In the genomic region with DNA sequence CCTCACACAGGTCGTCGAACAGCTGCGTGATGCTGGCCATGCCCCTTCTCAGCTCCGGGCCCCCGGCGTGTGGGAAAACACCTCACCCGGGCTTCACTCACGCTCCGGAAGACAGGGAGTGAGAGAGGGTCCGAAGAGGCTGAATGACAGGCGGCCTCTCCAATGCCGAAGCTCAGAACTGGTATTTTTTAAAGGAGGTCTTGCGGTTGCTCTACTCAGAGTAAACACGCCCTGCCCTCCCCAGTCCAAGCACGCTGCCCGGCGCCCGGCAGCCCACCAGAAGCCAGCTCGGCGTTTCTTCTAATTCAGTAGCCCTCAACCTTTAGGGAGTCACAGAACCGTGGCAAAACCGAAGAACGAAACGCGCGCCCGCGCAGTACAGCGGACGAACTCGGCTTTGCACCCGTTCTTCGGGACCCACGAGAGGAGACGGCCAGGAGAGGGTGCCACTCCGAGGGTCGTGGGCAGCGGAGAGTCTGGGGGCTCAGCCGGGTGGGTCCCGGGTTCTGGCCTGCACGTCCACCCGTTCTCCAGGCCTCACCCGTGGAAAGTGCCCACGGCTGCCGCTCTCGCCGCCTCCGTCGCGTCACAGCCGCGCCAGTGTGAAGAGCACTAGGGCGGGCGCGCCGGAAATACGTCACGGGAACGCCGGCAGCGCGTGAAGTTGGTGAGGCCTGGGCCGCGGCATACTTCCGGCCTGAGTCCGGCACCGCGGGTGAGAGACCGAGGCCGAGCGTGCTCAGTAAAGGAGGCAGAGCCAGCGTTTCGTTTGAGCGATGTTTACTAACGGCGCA, we compare ENCODE assay signal across 8 cellular contexts. TPM values are rescaled to one million over a fixed set of nuclear protein-coding genes. Genes with fewer than 3 reads are reported as not detected.
A peak's percentile ranks its signal among the peaks of the same experiment; 100 is the strongest.
DNase-seq lines count a peak whose midpoint lies in the region; ATAC-seq and TF ChIP-seq lines count a peak whose summit lies in the region.

A gene with protein sequence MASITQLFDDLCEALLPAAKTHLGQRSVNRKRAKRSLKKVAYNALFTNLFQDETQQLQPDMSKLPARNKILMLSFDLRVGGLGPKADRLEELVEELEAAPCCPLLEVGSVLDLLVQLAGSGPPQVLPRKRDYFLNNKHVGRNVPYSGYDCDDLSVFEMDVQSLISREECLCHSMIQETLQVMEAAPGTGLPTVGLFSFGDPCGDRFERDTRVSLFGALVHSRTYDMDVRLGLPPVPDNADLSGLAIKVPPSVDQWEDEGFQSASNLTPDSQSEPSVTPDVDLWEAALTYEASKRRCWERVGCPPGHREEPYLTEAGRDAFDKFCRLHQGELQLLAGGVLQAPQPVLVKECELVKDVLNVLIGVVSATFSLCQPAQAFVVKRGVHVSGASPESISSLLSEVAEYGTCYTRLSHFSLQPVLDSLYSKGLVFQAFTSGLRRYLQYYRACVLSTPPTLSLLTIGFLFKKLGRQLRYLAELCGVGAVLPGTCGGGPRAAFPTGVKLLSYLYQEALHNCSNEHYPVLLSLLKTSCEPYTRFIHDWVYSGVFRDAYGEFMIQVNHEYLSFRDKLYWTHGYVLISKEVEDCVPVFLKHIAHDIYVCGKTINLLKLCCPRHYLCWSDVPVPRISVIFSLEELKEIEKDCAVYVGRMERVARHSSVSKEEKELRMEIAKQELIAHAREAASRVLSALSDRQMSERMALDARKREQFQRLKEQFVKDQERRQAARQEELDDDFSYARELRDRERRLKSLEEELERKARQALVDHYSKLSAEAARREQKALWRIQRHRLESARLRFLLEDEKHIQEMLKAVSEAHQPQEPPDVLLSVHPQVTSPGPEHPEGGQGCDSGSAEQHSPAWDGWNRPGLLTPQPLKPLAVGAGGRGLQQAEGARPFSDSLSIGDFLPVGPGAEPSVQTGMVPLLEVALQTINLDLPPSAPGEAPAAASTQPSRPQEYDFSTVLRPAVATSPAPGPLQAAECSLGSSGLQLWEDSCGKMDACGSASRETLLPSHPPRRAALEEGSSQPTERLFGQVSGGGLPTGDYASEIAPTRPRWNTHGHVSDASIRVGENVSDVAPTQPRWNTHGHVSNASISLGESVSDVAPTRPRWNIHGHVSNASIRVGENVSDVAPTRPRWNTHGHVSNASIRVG (N-terminal part only) (minus strand): TSS at position 604 of the 794 bp plus-strand sequence. CDS start 564 bp downstream, at position 40.

- no peaks in the 10 kb centered on the region for H4K20me1 ChIP-seq in PC-3 (ENCODE audit: low read length)

- H3K4me1 Mint-ChIP-seq in Caco-2 (ENCODE audit: low read depth, unreplicated experiment), result peaks cover 8% of the 10 kb centered on the region

- H3K4me3 Mint-ChIP-seq in Caco-2 (ENCODE audit: unreplicated experiment), result peak within 1 kb of the TSS; percentile 76

- H3K27me3 Mint-ChIP-seq in Caco-2 (ENCODE audit: insufficient read depth, unreplicated experiment), result no peaks in the 10 kb centered on the region

- H3K9ac ChIP-seq in HUES6 (ENCODE audit: low read length) (peak within 1 kb of the TSS; percentile 94), PC-3 (ENCODE audit: low read length) (peak within 1 kb of the TSS; percentile 97), mucosa of stomach (ENCODE audit: low read length) (peak within 1 kb of the TSS; percentile 73)

- POLR2A ChIA-PET in Caco-2 (lab: Charles Lee), result interaction anchor here (0.6 to 0.7 kb wide), 2 partner anchors 55 to 82 kb away, joined by 3 to 4 read pairs; no protein-coding TSS in a partner anchor
- POLR2A ChIA-PET in PC-3 (lab: Charles Lee; ENCODE audit: unreplicated experiment), result no interaction called here

- H3K4me3 ChIP-seq in Caco-2 (ENCODE audit: low read depth, low read length) (peak within 1 kb of the TSS; percentile 58), HUES6 (ENCODE audit: low read depth, low read length) (peak within 1 kb of the TSS; percentile 87), PC-3 (ENCODE audit: low read length) (peak within 1 kb of the TSS; percentile 99), epithelial cell of proximal tubule (ENCODE audit: low read depth, low read length) (peak within 1 kb of the TSS; percentile 97), mucosa of stomach (ENCODE audit: low read length) (peak within 1 kb of the TSS; percentile 43)

- peak within 1 kb of the TSS; percentile 87 for H3K27ac Mint-ChIP-seq in Caco-2 (ENCODE audit: unreplicated experiment)

- ATAC-seq in GM21390 (IDR thresholded peaks at IDR 0.05; ENCODE audit: unreplicated experiment), result peak; percentile 59
- peak; percentile 72 for ATAC-seq in PC-3

- peaks cover 10% of the 10 kb centered on the region for H3K4me1 ChIP-seq in Caco-2
- H3K4me1 ChIP-seq in HUES6 (ENCODE audit: control insufficient read depth, insufficient read depth, low read length), result peaks cover 13% of the 10 kb centered on the region; the same call in 1 of the 2 replicates
- H3K4me1 ChIP-seq in PC-3 (ENCODE audit: insufficient read depth, low read length), result peaks cover 9% of the 10 kb centered on the region; the same call in 1 of the 2 replicates
- peaks cover 42% of the 10 kb centered on the region for H3K4me1 ChIP-seq in mucosa of stomach (ENCODE audit: control insufficient read depth, insufficient read depth, low read length)

- BruUV-seq in Caco-2 (replicated peaks; lab: Mats Ljungman, UMichigan) (TSS peak; percentile 42), PC-3 (replicated peaks; lab: Mats Ljungman, UMichigan) (TSS peak; percentile 45)

- H3K36me3 Mint-ChIP-seq in Caco-2 (ENCODE audit: insufficient read depth, unreplicated experiment), result peaks cover 47% of the 10 kb centered on the region

- H3K36me3 ChIP-seq in Caco-2 (ENCODE audit: control insufficient read depth, insufficient read depth, low read length), result peaks cover 9% of the 10 kb centered on the region; the same call in 1 of the 2 replicates
- peaks cover 18% of the 10 kb centered on the region for H3K36me3 ChIP-seq in HUES6 (ENCODE audit: control insufficient read depth, insufficient read depth, low read length)
- H3K36me3 ChIP-seq in PC-3 (ENCODE audit: low read depth, low read length), result no peaks in the 10 kb centered on the region; the same call in 1 of the 2 replicates
- peaks cover 9% of the 10 kb centered on the region for H3K36me3 ChIP-seq in mucosa of stomach (ENCODE audit: control insufficient read depth, insufficient read depth, low read length)

- H3F3A ChIP-seq in PC-3 (ENCODE audit: low read length, unreplicated experiment), result no peaks in the 10 kb centered on the region

- DNase-seq in Caco-2 (peak; percentile 89 to 93), PC-3 (peak; percentile 87), activated T-cell treated with anti-CD3 and anti-CD28 coated beads for 48 hours (ENCODE audit: low read depth) (peak; percentile 93), epithelial cell of proximal tubule (ENCODE audit: low read depth) (no peak)
- DNase-seq in stimulated activated CD8-positive, alpha-beta memory T cell treated with anti-CD3 and anti-CD28 coated beads, Interleukin-4, amount 100 ng/mL, for 48 hours, result peak; percentile 96

- H3K9me3 Mint-ChIP-seq in Caco-2 (ENCODE audit: unreplicated experiment), result no peaks in the 10 kb centered on the region

- intact Hi-C loops in Caco-2 (cut with micrococcal nuclease; ENCODE audit: unreplicated experiment), result no loop called here
- intact Hi-C loops in PC-3 (cut with micrococcal nuclease), result no loop called here

- H3K9me3 ChIP-seq in Caco-2, result no peaks in the 10 kb centered on the region
- no peaks in the 10 kb centered on the region for H3K9me3 ChIP-seq in HUES6 (ENCODE audit: control insufficient read depth, insufficient read depth, low read depth, low read length)
- H3K9me3 ChIP-seq in PC-3 (ENCODE audit: low read length), result no peaks in the 10 kb centered on the region
- no peaks in the 10 kb centered on the region for H3K9me3 ChIP-seq in mucosa of stomach (ENCODE audit: control insufficient read depth, low read length)

- H3K79me2 ChIP-seq in PC-3 (ENCODE audit: low read length), result peaks cover 59% of the 10 kb centered on the region

- H3K27ac ChIP-seq in HUES6 (ENCODE audit: low read depth, low read length) (peak within 1 kb of the TSS; percentile 56), PC-3 (ENCODE audit: low read length) (peak within 1 kb of the TSS; percentile 81)

- H3K27me3 ChIP-seq in Caco-2 (replicated peaks; ENCODE audit: control insufficient read depth, insufficient read depth, low read length) (no peaks in the 10 kb centered on the region), HUES6 (ENCODE audit: control insufficient read depth, insufficient read depth, low read length) (no peaks in the 10 kb centered on the region), PC-3 (ENCODE audit: low read length) (no peaks in the 10 kb centered on the region), mucosa of stomach (ENCODE audit: control insufficient read depth, insufficient read depth, low read length) (no peaks in the 10 kb centered on the region)

- TF ChIP-seq CTCF in Caco-2 (IDR thresholded peaks at IDR 0.05; ENCODE audit: insufficient read depth in 1 of 2, low read depth in 1 of 2, low read length in 1 of 2, severe bottlenecking in 1 of 2, unreplicated experiment in 1 of 2), result no peak
- TF ChIP-seq CTCF in PC-3 (conservative IDR thresholded peaks at IDR 0.05; ENCODE audit: low read depth, low read length), result no peak
- peak; percentile 32 for TF ChIP-seq CTCF in epithelial cell of proximal tubule (conservative IDR thresholded peaks at IDR 0.05; ENCODE audit: low read depth, low read length)

- peak within 1 kb of the TSS; percentile 94 for H2AFZ ChIP-seq in PC-3 (ENCODE audit: low read length)

- CTCF ChIA-PET in Caco-2 (lab: Charles Lee) (interaction anchor here (2.5 kb wide), 1 partner anchor 98 kb away, joined by 8 read pairs; no protein-coding TSS in a partner anchor), PC-3 (lab: Charles Lee) (no interaction called here)

- no peaks in the 10 kb centered on the region for H3K9me2 ChIP-seq in PC-3 (replicated peaks; ENCODE audit: low read length)

- H3K4me2 ChIP-seq in PC-3 (ENCODE audit: low read length), result peak within 1 kb of the TSS; percentile 99

RNA-seq across cellular contexts. Expression of the gene that starts here (rescaled TPM):
- total RNA-seq in Caco-2 (2022), result 29.3 and 34.2 TPM in 2 replicates
- 32.1 and 39.5 TPM in 2 replicates for total RNA-seq in PC-3 (2014; rRNA removed)
- 19.8 and 26.1 TPM in 2 replicates for total RNA-seq in epithelial cell of proximal tubule

Comparison
In these comparisons a context has a peak if more than half of its experiments do, and no peak if none do; other contexts are left out.
1. H3K4me3 ChIP-seq: peak in every context shown above with its lines; median percentile 99 in PC-3; 97 in epithelial cell of proximal tubule; 87 in HUES6; 58 in Caco-2; 43 in mucosa of stomach.